8 cellular contexts compared by ENCODE assay signal in the genomic region with DNA sequence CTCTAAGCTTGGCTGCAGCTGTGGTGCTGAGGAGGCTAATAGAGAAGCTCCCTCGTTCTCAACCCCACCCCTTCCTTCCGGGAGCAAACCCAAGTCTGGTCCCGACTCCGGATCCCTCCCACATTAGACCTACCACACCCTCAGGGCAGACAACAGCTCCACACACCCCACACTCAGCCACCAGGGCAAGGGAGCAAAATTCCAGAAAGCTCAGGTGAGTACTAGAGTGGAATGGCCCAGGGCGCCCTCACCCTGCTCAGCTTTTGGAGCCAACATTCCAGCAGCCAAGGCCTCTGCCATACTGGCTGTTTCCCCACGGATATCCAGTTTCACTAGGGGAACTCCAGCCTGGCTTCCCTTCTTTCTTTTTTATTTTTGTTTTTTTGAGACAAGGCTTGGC. TPM values are rescaled to one million over a fixed set of nuclear protein-coding genes. Genes with fewer than 3 reads are reported as not detected.
A peak's percentile ranks its signal among the peaks of the same experiment; 100 is the strongest.
DNase-seq lines count a peak whose midpoint lies in the region; ATAC-seq, FAIRE-seq and TF ChIP-seq lines count a peak whose summit lies in the region.
"Not testable (repeated sequence)": the region's sequence is repeated elsewhere in the genome, so short reads cannot be mapped to it uniquely, and the experiment has no call there.

No MANE protein-coding gene starts in this region.

- H3K36me3 ChIP-seq in adrenal gland (replicated peaks in 1 of 2); keratinocyte (ENCODE audit: control insufficient read depth in 2 of 2, extremely low read depth in 1 of 2, insufficient read depth in 2 of 2, low read length in 2 of 2); pancreas; upper lobe of left lung: not testable (repeated sequence)

- not testable (repeated sequence) for H3K79me2 ChIP-seq in keratinocyte (ENCODE audit: control insufficient read depth, insufficient read depth, low read length)

- not testable (repeated sequence) for TF ChIP-seq EP300 in upper lobe of left lung (IDR thresholded peaks at IDR 0.05)

- not testable (repeated sequence) for H3K27ac ChIP-seq in adrenal gland; keratinocyte (ENCODE audit: control insufficient read depth, insufficient read depth, low read length); pancreas
- H3K27ac ChIP-seq in upper lobe of left lung, result peak overlapping the region in 1 of 4 donors; percentile 67

- not testable (repeated sequence) for H3K9me1 ChIP-seq in keratinocyte (ENCODE audit: control insufficient read depth, extremely low read depth, insufficient read depth, low read length)

- H2AFZ ChIP-seq in keratinocyte (ENCODE audit: control insufficient read depth, low read length), result not testable (repeated sequence)

- not testable (repeated sequence) for H3K9me3 ChIP-seq in adrenal gland (replicated peaks in 1 of 3); keratinocyte (ENCODE audit: control insufficient read depth, low read depth, low read length); pancreas; upper lobe of left lung

- dilution Hi-C loops in keratinocyte (cut with MboI; ENCODE audit: extremely low pct_ligation_motif_present, low sequenced_read_pairs), result not testable (repeated sequence)

- not testable (repeated sequence) for H3K4me3 ChIP-seq in adrenal gland; keratinocyte (ENCODE audit: control insufficient read depth in 2 of 3, extremely low read depth in 1 of 3, insufficient read depth in 2 of 3, low read depth in 1 of 3, low read length in 3 of 3); pancreas; upper lobe of left lung

- not testable (repeated sequence) for H3K27me3 ChIP-seq in adrenal gland; keratinocyte (ENCODE audit: control insufficient read depth, extremely low read depth, insufficient read depth, low read length); pancreas; upper lobe of left lung

- H3K9ac ChIP-seq in keratinocyte (ENCODE audit: control insufficient read depth, extremely low read depth, insufficient read depth, low read length), result not testable (repeated sequence)

- intact Hi-C loops in adrenal gland (cut with DNase I); pancreas (cut with DNase I): not testable (repeated sequence)

- DNase-seq in T-helper 9 cell (peak; percentile 37), adrenal gland (peak in 5 of 7 donors; percentile 10 to 54 (median 31)), pancreas (peak in 5 of 6 donors; percentile 5 to 30 (median 23)), upper lobe of left lung (peak in 1 of 2 donors; percentile 78)
- peak; percentile 33 for DNase-seq in activated T-cell treated with anti-CD3 and anti-CD28 coated beads, Interleukin-2, amount 50 U/mL, for 1 hour
- DNase-seq in keratinocyte (ENCODE audit: low read depth, low spot score), result not testable (repeated sequence)

- TF ChIP-seq POLR2A in adrenal gland (IDR thresholded peaks at IDR 0.05); upper lobe of left lung (IDR thresholded peaks at IDR 0.05): not testable (repeated sequence)

- not testable (repeated sequence) for H4K20me1 ChIP-seq in keratinocyte (ENCODE audit: control insufficient read depth, extremely low read depth, insufficient read depth, low read length)

- not testable (repeated sequence) for H3K4me2 ChIP-seq in keratinocyte (ENCODE audit: control insufficient read depth, extremely low read depth, insufficient read depth, low read depth, low read length)

- peak; percentile 91 for FAIRE-seq in keratinocyte (lab: Jason Lieb, UNC)
- not testable (repeated sequence) for FAIRE-seq in pancreas (lab: Jason Lieb, UNC)

- H3K4me1 ChIP-seq in adrenal gland (replicated peaks in 1 of 2); keratinocyte (ENCODE audit: control insufficient read depth, extremely low read depth, insufficient read depth, low read length); pancreas; upper lobe of left lung: not testable (repeated sequence)

- not testable (repeated sequence) for TF ChIP-seq CTCF in adrenal gland (IDR thresholded peaks at IDR 0.05); keratinocyte (optimal IDR thresholded peaks at IDR 0.05 in 1 of 3, IDR thresholded peaks at IDR 0.05 in 1 of 3, conservative IDR thresholded peaks at IDR 0.05 in 1 of 3; ENCODE audit: extremely low read depth in 1 of 3, insufficient read depth in 2 of 3, low read length in 3 of 3); pancreas (IDR thresholded peaks at IDR 0.05); upper lobe of left lung (IDR thresholded peaks at IDR 0.05)

- WGBS in adrenal gland, 4 donors, result 22 to 39% methylated on average over 4 of the region's 6 CpGs; no CpG with 5 or more reads in 2 of the 4 donors
- WGBS in pancreas, 2 donors, result 14 to 16% methylated on average over 4 of the region's 6 CpGs
- 0% methylated on average over 4 of the region's 6 CpGs; no CpG with 5 or more reads in 1 of the 2 donors for WGBS in upper lobe of left lung, 2 donors

- ATAC-seq in GM18867 (IDR thresholded peaks at IDR 0.05; ENCODE audit: unreplicated experiment), result peak; percentile 39
- ATAC-seq in esophagus mucosa, result peak; percentile 45
- peak; percentile 33 to 59 (median 50) for ATAC-seq in pancreas
- ATAC-seq in upper lobe of left lung (ENCODE audit: low FRiP score in 2 of 2), result peak; percentile 61 to 69

RNA-seq across cellular contexts. Expression of a gene that starts 10.0 kb away (rescaled TPM):
- 10 to 100 TPM in 5 of 8 donors, 1 to 10 TPM in 3; 4.3 to 15.8 (median 12.6) TPM for total RNA-seq in adrenal gland
- 100 to 1,000 TPM in 1 of 3 donors, 10 to 100 TPM in 1, 1 to 10 TPM in 1; 3.5 to 125 (median 58.7) TPM for polyA plus RNA-seq in adrenal gland
- total RNA-seq in esophagus mucosa, result 7.1 TPM
- polyA plus RNA-seq in keratinocyte, result 4.7 to 10.1 TPM (median 8.0 TPM) in 3 replicates
- polyA plus RNA-seq in keratinocyte (2011; ENCODE audit: low read depth), result 1.3 TPM
- 2.3 and 2.6 TPM in 2 replicates for polyA plus RNA-seq in keratinocyte (2011; cell fraction: cytosol; rRNA removed)
- polyA plus RNA-seq in keratinocyte (2011; cell fraction: nucleus; rRNA removed), result 31.7 and 35.3 TPM in 2 replicates
- polyA plus RNA-seq in keratinocyte (2012; ENCODE audit: low replicate concordance), result 4.9 and 21.2 TPM in 2 replicates
- 1.0 to 6.0 TPM (median 3.4 TPM) in 3 replicates for polyA minus RNA-seq in keratinocyte
- not detected for polyA minus RNA-seq in keratinocyte (2011; cell fraction: cytosol; rRNA and poly(A)+ RNA removed)
- 1.3 and 3.5 TPM in 2 replicates for polyA minus RNA-seq in keratinocyte (2011; cell fraction: nucleus; rRNA and poly(A)+ RNA removed)
- total RNA-seq in pancreas, result 10 to 100 TPM in 1 of 6 donors, 1 to 10 TPM in 5; 1.0 to 14.7 (median 4.8) TPM
- 100 to 1,000 TPM in 1 of 2 donors, 10 to 100 TPM in 1; 64.5 to 106 TPM for polyA plus RNA-seq in pancreas
- total RNA-seq in upper lobe of left lung, result 10 to 100 TPM in 5 of 6 donors, 1 to 10 TPM in 1; 9.6 to 69.1 (median 20.0) TPM

RNA-seq across cellular contexts. Expression of a gene that starts 15.4 kb away (rescaled TPM):
- total RNA-seq in adrenal gland (10 to 100 TPM; 12.4 to 87.5 (median 47.5) TPM), esophagus mucosa (27.9 TPM), pancreas (10 to 100 TPM in 4 of 6 donors, 1 to 10 TPM in 2; 9.0 to 25.0 (median 14.0) TPM), upper lobe of left lung (100 to 1,000 TPM in 1 of 6 donors, 10 to 100 TPM in 5; 38.6 to 127 (median 63.6) TPM)
- polyA plus RNA-seq in adrenal gland (100 to 1,000 TPM in 2 of 3 donors, 1 to 10 TPM in 1; 7.9 to 195 (median 169) TPM), keratinocyte (2.3 to 9.0 TPM (median 5.4 TPM) in 3 replicates), pancreas (10 to 100 TPM; 61.8 to 63.8 TPM)
- 31.6 TPM for polyA plus RNA-seq in keratinocyte (2011; ENCODE audit: low read depth)
- polyA plus RNA-seq in keratinocyte (2011; cell fraction: cytosol; rRNA removed), result 1.8 and 11.6 TPM in 2 replicates
- 10.1 and 14.0 TPM in 2 replicates for polyA plus RNA-seq in keratinocyte (2011; cell fraction: nucleus; rRNA removed)
- polyA plus RNA-seq in keratinocyte (2012; ENCODE audit: low replicate concordance), result 27.9 and 31.4 TPM in 2 replicates
- 1.9 to 10.4 TPM (median 3.4 TPM) in 3 replicates for polyA minus RNA-seq in keratinocyte
- 25.3 TPM for polyA minus RNA-seq in keratinocyte (2011; cell fraction: cytosol; rRNA and poly(A)+ RNA removed)
- polyA minus RNA-seq in keratinocyte (2011; cell fraction: nucleus; rRNA and poly(A)+ RNA removed), result 3.4 and 12.9 TPM in 2 replicates

RNA-seq across cellular contexts. Expression of a gene that starts 15.6 kb away (rescaled TPM):
- 100 to 1,000 TPM in 5 of 8 donors, 10 to 100 TPM in 3; 55.1 to 449 (median 137) TPM for total RNA-seq in adrenal gland
- polyA plus RNA-seq in adrenal gland, result 100 to 1,000 TPM in 2 of 3 donors, 10 to 100 TPM in 1; 96.4 to 329 (median 250) TPM
- 131 TPM for total RNA-seq in esophagus mucosa
- polyA plus RNA-seq in keratinocyte, result 41.0 to 170 TPM (median 70.4 TPM) in 3 replicates
- 64.0 TPM for polyA plus RNA-seq in keratinocyte (2011; ENCODE audit: low read depth)
- 168 and 448 TPM in 2 replicates for polyA plus RNA-seq in keratinocyte (2011; cell fraction: cytosol; rRNA removed)
- polyA plus RNA-seq in keratinocyte (2011; cell fraction: nucleus; rRNA removed), result 86.8 and 98.8 TPM in 2 replicates
- 160 and 240 TPM in 2 replicates for polyA plus RNA-seq in keratinocyte (2012; ENCODE audit: low replicate concordance)
- 16.3 to 55.0 TPM (median 18.7 TPM) in 3 replicates for polyA minus RNA-seq in keratinocyte
- 79.0 TPM for polyA minus RNA-seq in keratinocyte (2011; cell fraction: cytosol; rRNA and poly(A)+ RNA removed)
- 15.2 and 17.3 TPM in 2 replicates for polyA minus RNA-seq in keratinocyte (2011; cell fraction: nucleus; rRNA and poly(A)+ RNA removed)
- total RNA-seq in pancreas, result 10 to 100 TPM; 17.3 to 39.1 (median 30.6) TPM
- 100 to 1,000 TPM in 1 of 2 donors, 10 to 100 TPM in 1; 77.2 to 138 TPM for polyA plus RNA-seq in pancreas
- total RNA-seq in upper lobe of left lung, result 100 to 1,000 TPM in 3 of 6 donors, 10 to 100 TPM in 3; 58.0 to 173 (median 100) TPM

RNA-seq across cellular contexts. Expression of a gene that starts 25.6 kb away (rescaled TPM):
- total RNA-seq in adrenal gland (10 to 100 TPM; 21.3 to 69.1 (median 42.1) TPM), esophagus mucosa (9.0 TPM), pancreas (10 to 100 TPM in 3 of 6 donors, 1 to 10 TPM in 3; 2.1 to 26.4 (median 9.7) TPM), upper lobe of left lung (100 to 1,000 TPM in 1 of 6 donors, 10 to 100 TPM in 5; 42.2 to 159 (median 80.3) TPM)
- polyA plus RNA-seq in adrenal gland (10 to 100 TPM in 2 of 3 donors, 1 to 10 TPM in 1; 4.1 to 87.7 (median 56.2) TPM), keratinocyte (2.8 to 5.5 TPM (median 3.0 TPM) in 3 replicates), pancreas (10 to 100 TPM; 12.2 to 14.9 TPM)
- not detected for polyA plus RNA-seq in keratinocyte (2011; ENCODE audit: low read depth)
- polyA plus RNA-seq in keratinocyte (2011; cell fraction: cytosol; rRNA removed), result 1.1 and 2.8 TPM in 2 replicates
- polyA plus RNA-seq in keratinocyte (2011; cell fraction: nucleus; rRNA removed), result 1.8 and 2.9 TPM in 2 replicates
- 0.58 and 9.1 TPM in 2 replicates for polyA plus RNA-seq in keratinocyte (2012; ENCODE audit: low replicate concordance)
- 2.5 to 7.6 TPM (median 2.7 TPM) in 3 replicates for polyA minus RNA-seq in keratinocyte
- polyA minus RNA-seq in keratinocyte (2011; cell fraction: cytosol; rRNA and poly(A)+ RNA removed), result 15.2 TPM
- polyA minus RNA-seq in keratinocyte (2011; cell fraction: nucleus; rRNA and poly(A)+ RNA removed), result 1.6 and 1.9 TPM in 2 replicates

RNA-seq across cellular contexts. Expression of a gene that starts 39.2 kb away (rescaled TPM):
- total RNA-seq in adrenal gland (10 to 100 TPM in 1 of 8 donors, 1 to 10 TPM in 5, under 1 TPM in 1, not detected in 1; 0.35 to 11.7 (median 3.3) TPM), esophagus mucosa (11.2 TPM), pancreas (10 to 100 TPM in 1 of 6 donors, 1 to 10 TPM in 4, under 1 TPM in 1; 0.70 to 14.4 (median 5.3) TPM), upper lobe of left lung (10 to 100 TPM in 2 of 6 donors, 1 to 10 TPM in 4; 2.1 to 18.9 (median 4.9) TPM)
- polyA plus RNA-seq in adrenal gland (10 to 100 TPM in 2 of 3 donors, under 1 TPM in 1; 0.49 to 17.1 (median 16.5) TPM), keratinocyte (1.0 to 2.0 TPM (median 1.6 TPM) in 3 replicates), pancreas (1 to 10 TPM; 6.9 to 10.0 TPM)
- polyA plus RNA-seq in keratinocyte (2011; ENCODE audit: low read depth), result 4.6 TPM
- 1.5 TPM in 2 replicates for polyA plus RNA-seq in keratinocyte (2011; cell fraction: cytosol; rRNA removed)
- 10.7 and 23.5 TPM in 2 replicates for polyA plus RNA-seq in keratinocyte (2011; cell fraction: nucleus; rRNA removed)
- 1.4 and 8.0 TPM in 2 replicates for polyA plus RNA-seq in keratinocyte (2012; ENCODE audit: low replicate concordance)
- 3.7 to 13.4 TPM (median 6.4 TPM) in 3 replicates for polyA minus RNA-seq in keratinocyte
- not detected for polyA minus RNA-seq in keratinocyte (2011; cell fraction: cytosol; rRNA and poly(A)+ RNA removed)
- 0.63 and 16.1 TPM in 2 replicates for polyA minus RNA-seq in keratinocyte (2011; cell fraction: nucleus; rRNA and poly(A)+ RNA removed)
